In the genomic region with DNA sequence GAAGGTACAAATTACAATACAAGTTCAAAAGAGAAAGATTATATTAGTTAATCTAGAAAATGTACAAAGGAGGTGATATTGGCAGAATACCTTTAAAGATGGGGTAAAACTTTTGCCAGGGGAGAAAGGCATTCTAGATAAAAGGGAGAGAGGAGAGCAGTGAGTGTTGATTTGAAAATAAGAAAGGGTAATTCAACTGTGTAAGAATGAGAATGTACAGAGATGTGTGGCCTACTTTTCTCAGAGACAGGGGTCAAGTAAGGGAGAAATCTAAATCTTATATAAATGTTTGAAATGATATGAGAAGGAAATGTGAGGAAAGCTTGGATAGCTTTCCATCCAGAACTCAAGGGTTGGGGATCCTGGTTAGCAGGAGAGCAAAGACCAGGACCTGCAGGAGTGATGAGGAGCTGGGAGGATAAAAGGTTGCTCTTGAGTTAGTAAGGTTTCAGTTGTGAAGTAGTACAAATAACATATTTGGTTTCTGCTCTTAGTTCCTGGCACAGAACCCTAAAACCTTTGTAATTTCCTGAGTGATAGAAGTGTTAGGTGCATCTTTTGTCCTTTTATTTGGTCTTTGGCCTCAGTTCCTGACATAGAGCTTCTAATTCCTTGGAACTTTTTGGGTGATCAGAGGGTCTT, we compare ENCODE assay signal across 23 cellular contexts.
DNase-seq lines count a peak whose midpoint lies in the region; ATAC-seq and TF ChIP-seq lines count a peak whose summit lies in the region.
"Had no signal": no experiment of that assay in that cellular context is flagged by ENCODE, and none has a peak within 500 bp of the region (broad histone marks: within the 10 kb centered on the region; RNA-seq: fewer than 3 reads in every experiment).

No MANE protein-coding gene starts in this region.

- DNase-seq in MCF 10A (ENCODE audit: unreplicated experiment), result no peak
- no peak for DNase-seq in mammary epithelial cell
- no peak for DNase-seq in T-helper 17 cell
- DNase-seq in chondrocyte (ENCODE audit: low spot score), result no peak
- DNase-seq in vagina (ENCODE audit: extremely low spot score in 2 of 2), result no peak
- DNase-seq in MM.1S, result no peak
- DNase-seq in NCI-H146 treated with DMSO at 0.1 percent for 48 hours (lab: John Stamatoyannopoulos, UW; ENCODE audit: unreplicated experiment), result no peak
- DNase-seq: activated CD8-positive, alpha-beta memory T cell treated with anti-CD3 and anti-CD28 coated beads for 24 hours; activated gamma-delta T cell; endodermal cell; GM23248; mesenchymal stem cell; NCI-H187 treated with DMSO at 0.1 percent for 48 hours; NCI-H774; SHP77 treated with DMSO at 0.1 percent for 48 hours; sigmoid colon; thyroid gland had no signal

- H3K4me3 ChIP-seq in mammary epithelial cell (replicated peaks in 1 of 3; ENCODE audit: insufficient read depth in 1 of 3, low read depth in 2 of 3, low read length in 3 of 3), result no peak overlapping the region
- H3K4me3 ChIP-seq in vagina, result no peak overlapping the region
- no peak overlapping the region for H3K4me3 ChIP-seq in MM.1S (ENCODE audit: low read length)
- H3K4me3 ChIP-seq: GM12878, GM23248, sigmoid colon, thyroid gland had no signal

- H3K27ac Mint-ChIP-seq in MCF 10A (ENCODE audit: low read depth, unreplicated experiment), result peak overlapping the region; percentile 33
- peak overlapping the region; percentile 96 for H3K27ac Mint-ChIP-seq in T-helper 17 cell
- H3K27ac Mint-ChIP-seq in chondrocyte (ENCODE audit: unreplicated experiment), result peak overlapping the region; percentile 10
- H3K27ac Mint-ChIP-seq: CD14-positive monocyte, endodermal cell, IgD-negative memory B cell had no signal

- H3K4me2 ChIP-seq in mammary epithelial cell (ENCODE audit: insufficient read depth, low read depth, low read length), result no peak overlapping the region
- H3K4me2 ChIP-seq in MM.1S (ENCODE audit: low read depth, low read length), result no peak overlapping the region

- no peak overlapping the region for H3K27ac ChIP-seq in mammary epithelial cell (ENCODE audit: insufficient read depth, low read depth, low read length)
- peak overlapping the region; percentile 0 for H3K27ac ChIP-seq in vagina
- H3K27ac ChIP-seq in MM.1S (ENCODE audit: low read length), result no peak overlapping the region
- H3K27ac ChIP-seq: GM23248, parathyroid adenoma, sigmoid colon, thyroid gland had no signal

- no peaks in the 10 kb centered on the region for H4K20me1 ChIP-seq in mammary epithelial cell (ENCODE audit: insufficient read depth, low read length)
- H4K20me1 ChIP-seq in MM.1S (ENCODE audit: insufficient read depth, low read length), result no peaks in the 10 kb centered on the region

- H3K79me2 ChIP-seq in mammary epithelial cell (ENCODE audit: insufficient read depth, low read length) (peaks cover 99% of the 10 kb centered on the region), MM.1S (ENCODE audit: low read length) (no peaks in the 10 kb centered on the region)
- H3K79me2 ChIP-seq: parathyroid adenoma had no signal

- TF ChIP-seq POLR2A in vagina (IDR thresholded peaks at IDR 0.05), result no peak

- H3K36me3 Mint-ChIP-seq in MCF 10A (ENCODE audit: insufficient read depth, unreplicated experiment) (no peaks in the 10 kb centered on the region), T-helper 17 cell (ENCODE audit: low read depth) (peaks cover 2% of the 10 kb centered on the region), chondrocyte (ENCODE audit: low read depth) (peaks cover 2% of the 10 kb centered on the region)
- H3K36me3 Mint-ChIP-seq: CD14-positive monocyte, IgD-negative memory B cell had no signal

- ATAC-seq in T-helper 17 cell, result no peak
- ATAC-seq in GM21367 (IDR thresholded peaks at IDR 0.05; ENCODE audit: unreplicated experiment), result no peak

- dilution Hi-C loops in mammary epithelial cell (cut with HindIII; ENCODE audit: low sequenced_read_pairs), result no loop called here

- in situ Hi-C loops in mammary epithelial cell (cut with MboI; ENCODE audit: low sequenced_read_pairs in 2 of 2), result loop anchor here (10.0 to 25.0 kb wide), 3 partner anchors 49 to 489 kb away; a partner anchor contains a TSS

- H3K4me1 Mint-ChIP-seq in MCF 10A (ENCODE audit: insufficient read depth, unreplicated experiment) (peaks cover 38% of the 10 kb centered on the region), T-helper 17 cell (peaks cover 63% of the 10 kb centered on the region), chondrocyte (ENCODE audit: low read depth) (peaks cover 69% of the 10 kb centered on the region)
- H3K4me1 Mint-ChIP-seq: endodermal cell had no signal

- H3K4me3 Mint-ChIP-seq in MCF 10A (ENCODE audit: unreplicated experiment), result no peak overlapping the region
- H3K4me3 Mint-ChIP-seq in T-helper 17 cell, result peak overlapping the region; percentile 80
- no peak overlapping the region for H3K4me3 Mint-ChIP-seq in chondrocyte (ENCODE audit: unreplicated experiment)
- H3K4me3 Mint-ChIP-seq: CD14-positive monocyte, endodermal cell, IgD-negative memory B cell, nephron had no signal

- intact Hi-C loops in MCF 10A (cut with micrococcal nuclease), result loop anchor here (10.0 kb wide), 2 partner anchors 199 to 729 kb away; no protein-coding TSS in a partner anchor
- intact Hi-C loops in mammary epithelial cell (cut with micrococcal nuclease), result no loop called here
- intact Hi-C loops in vagina (cut with DNase I), result loop anchor here (5.0 kb wide), 1 partner anchor 486 kb away; no protein-coding TSS in a partner anchor

- no peaks in the 10 kb centered on the region for H3K36me3 ChIP-seq in mammary epithelial cell (ENCODE audit: insufficient read depth, low read length)
- H3K36me3 ChIP-seq in vagina, result no peaks in the 10 kb centered on the region
- H3K36me3 ChIP-seq in MM.1S (replicated peaks; ENCODE audit: insufficient read depth, low read length), result no peaks in the 10 kb centered on the region
- H3K36me3 ChIP-seq: sigmoid colon, thyroid gland had no signal

- peaks cover 27% of the 10 kb centered on the region for H3K4me1 ChIP-seq in mammary epithelial cell (ENCODE audit: insufficient read depth, low read length)
- peaks cover 21% of the 10 kb centered on the region for H3K4me1 ChIP-seq in vagina
- H3K4me1 ChIP-seq in MM.1S (ENCODE audit: low read length), result no peaks in the 10 kb centered on the region
- H3K4me1 ChIP-seq: parathyroid adenoma had no signal

- H3K9me3 ChIP-seq in mammary epithelial cell (replicated peaks; ENCODE audit: insufficient read depth, low read length), result no peaks in the 10 kb centered on the region
- no peaks in the 10 kb centered on the region for H3K9me3 ChIP-seq in T-helper 17 cell (ENCODE audit: control insufficient read depth, low read length, poor library complexity, severe bottlenecking)
- H3K9me3 ChIP-seq in vagina, result no peaks in the 10 kb centered on the region
- no peaks in the 10 kb centered on the region for H3K9me3 ChIP-seq in MM.1S (replicated peaks; ENCODE audit: insufficient read depth, low read length)
- H3K9me3 ChIP-seq: sigmoid colon, thyroid gland had no signal

- H3K27me3 ChIP-seq in mammary epithelial cell (ENCODE audit: insufficient read depth, low read length), result no peaks in the 10 kb centered on the region
- H3K27me3 ChIP-seq in vagina, result no peaks in the 10 kb centered on the region
- H3K27me3 ChIP-seq in MM.1S (replicated peaks; ENCODE audit: insufficient read depth, low read length), result no peaks in the 10 kb centered on the region
- H3K27me3 ChIP-seq: sigmoid colon, thyroid gland had no signal

- no peaks in the 10 kb centered on the region for H3K9me2 ChIP-seq in MM.1S (replicated peaks; ENCODE audit: insufficient read depth, low read length)

- H3K9ac ChIP-seq in mammary epithelial cell (ENCODE audit: insufficient read depth, low read length) (no peak overlapping the region), MM.1S (ENCODE audit: low read length) (no peak overlapping the region)
- H3K9ac ChIP-seq: GM23248, parathyroid adenoma had no signal

- H2AFZ ChIP-seq in mammary epithelial cell (ENCODE audit: low read depth, low read length), result no peak overlapping the region
- no peak overlapping the region for H2AFZ ChIP-seq in MM.1S (ENCODE audit: low read length)
- H2AFZ ChIP-seq: GM23248, parathyroid adenoma had no signal

- H3K9me3 Mint-ChIP-seq in MCF 10A (ENCODE audit: unreplicated experiment) (no peaks in the 10 kb centered on the region), chondrocyte (ENCODE audit: low read depth) (peaks cover 6% of the 10 kb centered on the region)
- H3K9me3 Mint-ChIP-seq: endodermal cell, IgD-negative memory B cell, nephron had no signal

- no TSS peak for BruUV-seq in MCF 10A (replicated peaks; lab: Mats Ljungman, UMichigan)
- no TSS peak for BruUV-seq in mammary epithelial cell (replicated peaks; lab: Mats Ljungman, UMichigan)

- TF ChIP-seq CTCF in MCF 10A (IDR thresholded peaks at IDR 0.05; ENCODE audit: unreplicated experiment), result no peak
- no peak for TF ChIP-seq CTCF in mammary epithelial cell (conservative IDR thresholded peaks at IDR 0.05 in 1 of 2, IDR thresholded peaks at IDR 0.05 in 1 of 2; ENCODE audit: extremely low read depth in 1 of 2, insufficient read depth in 1 of 2, low read depth in 1 of 2, low read length in 2 of 2)
- TF ChIP-seq CTCF in chondrocyte (IDR thresholded peaks at IDR 0.05), result no peak
- no peak for TF ChIP-seq CTCF in vagina (IDR thresholded peaks at IDR 0.05)
- no peak for TF ChIP-seq CTCF in MM.1S (IDR thresholded peaks at IDR 0.05; ENCODE audit: low read length)

- CTCF ChIA-PET in MCF 10A (lab: Yijun Ruan, JAX), result interaction anchor here (0.5 to 1.2 kb wide), 8 partner anchors 49 to 1010 kb away, joined by 3 to 5 read pairs (median 4); no protein-coding TSS in a partner anchor
- CTCF ChIA-PET in mammary epithelial cell (lab: Charles Lee; ENCODE audit: low non-redundant PET), result interaction anchor here (0.6 kb wide), 1 partner anchor 364 kb away, joined by 4 read pairs; no protein-coding TSS in a partner anchor

- no peaks in the 10 kb centered on the region for H3K27me3 Mint-ChIP-seq in MCF 10A (ENCODE audit: insufficient read depth, unreplicated experiment)
- no peaks in the 10 kb centered on the region for H3K27me3 Mint-ChIP-seq in T-helper 17 cell
- H3K27me3 Mint-ChIP-seq in chondrocyte (ENCODE audit: low read depth), result no peaks in the 10 kb centered on the region

- no peaks in the 10 kb centered on the region for H3F3A ChIP-seq in MM.1S (ENCODE audit: insufficient read depth, low read length)

- POLR2A ChIA-PET in MCF 10A (lab: Yijun Ruan, JAX), result interaction anchor here (0.9 to 3.9 kb wide), 2 partner anchors 11 to 48 kb away, joined by 4 to 24 read pairs; no protein-coding TSS in a partner anchor

Comparison
In these comparisons a context has a peak if more than half of its experiments do, and no peak if none do; other contexts are left out.
1. H3K27ac Mint-ChIP-seq: peak in every context shown above with its lines; median percentile 96 in T-helper 17 cell; 33 in MCF 10A; 10 in chondrocyte.